In genomic region chr17:3213587-3213986, GRCh38 we compare ENCODE assay signal across 17 cellular contexts. TPM values are rescaled to one million over a fixed set of nuclear protein-coding genes. Genes with fewer than 3 reads are reported as not detected.
DNase-seq lines count a peak whose midpoint lies in the region; ATAC-seq and TF ChIP-seq lines count a peak whose summit lies in the region.
"Had no signal": no experiment of that assay in that cellular context is flagged by ENCODE, and none has a peak within 500 bp of the region (broad histone marks: within the 10 kb centered on the region; RNA-seq: fewer than 3 reads in every experiment).

No MANE protein-coding gene starts in this region.

- no peak overlapping the region for H3K4me3 Mint-ChIP-seq in WTC11
- H3K4me3 Mint-ChIP-seq in stimulated activated effector memory CD8-positive, alpha-beta T cell treated with anti-CD3 and anti-CD28 coated beads, Interleukin-12 subunit alpha, Interleukin-12 subunit beta, amount 100 ng/mL, for 72 hours: no peak overlapping the region
- H3K4me3 Mint-ChIP-seq in activated CD4-positive, alpha-beta T cell treated with anti-CD3 and anti-CD28 coated beads, Interleukin-2, amount 10 ng/mL, durations not matched to agents 7 days and 5 days: no peak overlapping the region
- H3K4me3 Mint-ChIP-seq: T-helper 17 cell had no signal

- POLR2A ChIA-PET in WTC11 (lab: Charles Lee): interaction anchor here (0.7 kb wide), 1 partner anchor 450 kb away, joined by 3 read pairs; no protein-coding TSS in a partner anchor
- POLR2A ChIA-PET in activated CD4-positive, alpha-beta T cell treated with anti-CD3 and anti-CD28 coated beads, Interleukin-2, amount 10 ng/mL, durations not matched to agents 7 days and 5 days (lab: Charles Lee): no interaction called here

- peaks cover 11% of the 10 kb centered on the region for H3K4me1 Mint-ChIP-seq in WTC11
- no peaks in the 10 kb centered on the region for H3K4me1 Mint-ChIP-seq in stimulated activated effector memory CD8-positive, alpha-beta T cell treated with anti-CD3 and anti-CD28 coated beads, Interleukin-12 subunit alpha, Interleukin-12 subunit beta, amount 100 ng/mL, for 72 hours
- no peaks in the 10 kb centered on the region for H3K4me1 Mint-ChIP-seq in activated CD4-positive, alpha-beta T cell treated with anti-CD3 and anti-CD28 coated beads, Interleukin-2, amount 10 ng/mL, durations not matched to agents 7 days and 5 days

- H3K27me3 Mint-ChIP-seq in WTC11 (ENCODE audit: low read depth): peaks cover 25% of the 10 kb centered on the region
- H3K27me3 Mint-ChIP-seq in activated CD4-positive, alpha-beta T cell treated with anti-CD3 and anti-CD28 coated beads, Interleukin-2, amount 10 ng/mL, durations not matched to agents 7 days and 5 days: no peaks in the 10 kb centered on the region

- H3K36me3 Mint-ChIP-seq in WTC11: no peaks in the 10 kb centered on the region
- no peaks in the 10 kb centered on the region for H3K36me3 Mint-ChIP-seq in stimulated activated effector memory CD8-positive, alpha-beta T cell treated with anti-CD3 and anti-CD28 coated beads, Interleukin-12 subunit alpha, Interleukin-12 subunit beta, amount 100 ng/mL, for 72 hours
- no peaks in the 10 kb centered on the region for H3K36me3 Mint-ChIP-seq in activated CD4-positive, alpha-beta T cell treated with anti-CD3 and anti-CD28 coated beads, Interleukin-2, amount 10 ng/mL, durations not matched to agents 7 days and 5 days (ENCODE audit: low read depth)

- CTCF ChIA-PET in WTC11 (lab: Charles Lee): no interaction called here
- CTCF ChIA-PET in activated CD4-positive, alpha-beta T cell treated with anti-CD3 and anti-CD28 coated beads, Interleukin-2, amount 10 ng/mL, durations not matched to agents 7 days and 5 days (lab: Charles Lee): no interaction called here

- ATAC-seq in WTC11 (peak; percentile 85), GM21825 (IDR thresholded peaks at IDR 0.05; ENCODE audit: unreplicated experiment) (no peak)
- no peak for ATAC-seq in stimulated activated effector memory CD8-positive, alpha-beta T cell treated with anti-CD3 and anti-CD28 coated beads, Interleukin-12 subunit alpha, Interleukin-12 subunit beta, amount 100 ng/mL, for 72 hours
- ATAC-seq: T-helper 17 cell had no signal

- peaks cover 37% of the 10 kb centered on the region for H3K9me3 Mint-ChIP-seq in WTC11
- H3K9me3 Mint-ChIP-seq in stimulated activated effector memory CD8-positive, alpha-beta T cell treated with anti-CD3 and anti-CD28 coated beads, Interleukin-12 subunit alpha, Interleukin-12 subunit beta, amount 100 ng/mL, for 72 hours: peaks cover 3% of the 10 kb centered on the region
- peaks cover 4% of the 10 kb centered on the region for H3K9me3 Mint-ChIP-seq in activated CD4-positive, alpha-beta T cell treated with anti-CD3 and anti-CD28 coated beads, Interleukin-2, amount 10 ng/mL, durations not matched to agents 7 days and 5 days

- no peak for TF ChIP-seq CTCF in WTC11 (IDR thresholded peaks at IDR 0.05)

- peak; percentile 2 for DNase-seq in EL
- DNase-seq in HT-29 (ENCODE audit: low spot score): peak; percentile 8
- no peak for DNase-seq in WTC11 (ENCODE audit: low spot score)
- peak; percentile 1 for DNase-seq in left kidney (ENCODE audit: low read depth, low spot score)
- DNase-seq in stimulated activated effector memory CD8-positive, alpha-beta T cell treated with anti-CD3 and anti-CD28 coated beads, Interleukin-12 subunit alpha, Interleukin-12 subunit beta, amount 100 ng/mL, for 72 hours (ENCODE audit: low spot score in 2 of 2): no peak
- DNase-seq in activated CD4-positive, alpha-beta T cell treated with anti-CD3 and anti-CD28 coated beads, Interleukin-2, amount 10 ng/mL, durations not matched to agents 7 days and 5 days: no peak
- DNase-seq: Caco-2, KBM-7, MV-4-11, NCI-H1436, NCI-H2029 treated with DMSO at 0.1 percent for 48 hours, NCI-H2227 treated with DMSO at 0.1 percent for 48 hours, NCI-H524, SHP77, T-helper 17 cell had no signal

- no peak overlapping the region for H3K27ac Mint-ChIP-seq in WTC11
- no peak overlapping the region for H3K27ac Mint-ChIP-seq in stimulated activated effector memory CD8-positive, alpha-beta T cell treated with anti-CD3 and anti-CD28 coated beads, Interleukin-12 subunit alpha, Interleukin-12 subunit beta, amount 100 ng/mL, for 72 hours
- H3K27ac Mint-ChIP-seq in activated CD4-positive, alpha-beta T cell treated with anti-CD3 and anti-CD28 coated beads, Interleukin-2, amount 10 ng/mL, durations not matched to agents 7 days and 5 days: no peak overlapping the region
- H3K27ac Mint-ChIP-seq: T-helper 17 cell had no signal

TF ChIP-seq in WTC11, 78 proteins besides CTCF, POLR2A, EP300 and RAD21 (continues in another document):
- TF ChIP-seq IRF1 (CRISPR knock-in tag; IDR thresholded peaks at IDR 0.05) (no peak), MAX (CRISPR knock-in tag; IDR thresholded peaks at IDR 0.05) (peak; percentile 66; the same call in 1 of the 2 replicates), SP1 (CRISPR knock-in tag; conservative IDR thresholded peaks at IDR 0.05) (no peak), ZNF512 (CRISPR knock-in tag; IDR thresholded peaks at IDR 0.05; ENCODE audit: borderline replicate concordance) (no peak), AFF4 (CRISPR knock-in tag; IDR thresholded peaks at IDR 0.05; ENCODE audit: borderline replicate concordance) (no peak), SOX15 (CRISPR knock-in tag; IDR thresholded peaks at IDR 0.05) (no peak)

RNA-seq across cellular contexts. Expression of gene OR1A1, which starts 6.1 kb away (rescaled TPM):
- total RNA-seq in HT-29 (2014; rRNA removed; shearing (Covaris generic)): not detected in 2 replicates
- total RNA-seq in WTC11 (2021): not detected in 3 replicates
- not detected for total RNA-seq in activated CD4-positive, alpha-beta T cell treated with anti-CD3 and anti-CD28 coated beads, Interleukin-2, amount 10 ng/mL, durations not matched to agents 7 days and 5 days
- total RNA-seq: Caco-2, H4, T-helper 17 cell had no signal

RNA-seq across cellular contexts. Expression of gene OR1A2, which starts 16.3 kb away (rescaled TPM):
- total RNA-seq in HT-29 (2014; rRNA removed; shearing (Covaris generic)): not detected in 2 replicates
- not detected in 3 replicates for total RNA-seq in WTC11 (2021)
- total RNA-seq in activated CD4-positive, alpha-beta T cell treated with anti-CD3 and anti-CD28 coated beads, Interleukin-2, amount 10 ng/mL, durations not matched to agents 7 days and 5 days: not detected
- total RNA-seq: Caco-2, H4, T-helper 17 cell had no signal

Comparison
In these comparisons a context has a peak if more than half of its experiments do, and no peak if none do; other contexts are left out.
1. DNase-seq: peak in EL (single experiment), HT-29 (single experiment) and left kidney (single experiment); none in WTC11 (single experiment), stimulated activated effector memory CD8-positive, alpha-beta T cell treated with anti-CD3 and anti-CD28 coated beads, Interleukin-12 subunit alpha, Interleukin-12 subunit beta, amount 100 ng/mL, for 72 hours (0 of 2) and activated CD4-positive, alpha-beta T cell treated with anti-CD3 and anti-CD28 coated beads, Interleukin-2, amount 10 ng/mL, durations not matched to agents 7 days and 5 days (single experiment).